2 cellular contexts compared by ENCODE assay signal in the genomic region with DNA sequence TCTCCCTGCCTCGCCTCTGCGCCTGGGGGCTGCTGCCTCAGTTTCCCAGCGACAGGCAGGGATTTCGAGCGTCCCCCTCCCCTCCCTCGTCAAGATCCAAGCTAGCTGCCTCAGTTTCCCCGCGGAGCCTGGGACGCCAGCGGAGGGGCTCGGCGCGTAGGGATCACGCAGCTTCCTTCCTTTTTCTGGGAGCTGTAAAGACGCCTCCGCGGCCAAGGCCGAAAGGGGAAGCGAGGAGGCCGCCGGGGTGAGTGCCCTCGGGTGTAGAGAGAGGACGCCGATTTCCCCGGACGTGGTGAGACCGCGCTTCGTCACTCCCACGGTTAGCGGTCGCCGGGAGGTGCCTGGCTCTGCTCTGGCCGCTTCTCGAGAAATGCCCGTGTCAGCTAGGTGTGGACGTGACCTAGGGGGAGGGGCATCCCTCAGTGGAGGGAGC.
TF ChIP-seq lines count a peak whose summit lies in the region.

No MANE protein-coding gene starts in this region.

TF ChIP-seq in A549, 52 proteins besides CTCF, POLR2A, EP300 and RAD21 (continued from another document):
- TF ChIP-seq, protein P1, sequence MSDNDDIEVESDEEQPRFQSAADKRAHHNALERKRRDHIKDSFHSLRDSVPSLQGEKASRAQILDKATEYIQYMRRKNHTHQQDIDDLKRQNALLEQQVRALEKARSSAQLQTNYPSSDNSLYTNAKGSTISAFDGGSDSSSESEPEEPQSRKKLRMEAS (IDR thresholded peaks at IDR 0.05): no peak
- TF ChIP-seq CEBPB (IDR thresholded peaks at IDR 0.05): no peak
- no peak for TF ChIP-seq HDAC2 (IDR thresholded peaks at IDR 0.05)
- no peak for TF ChIP-seq MAZ (IDR thresholded peaks at IDR 0.05; ENCODE audit: borderline replicate concordance, low read depth, low read length)
- TF ChIP-seq EHMT2 (IDR thresholded peaks at IDR 0.05; ENCODE audit: low read depth): no peak
- TF ChIP-seq MAFK (IDR thresholded peaks at IDR 0.05; ENCODE audit: partially characterized antibody): no peak
- TF ChIP-seq ZFP36 (IDR thresholded peaks at IDR 0.05; ENCODE audit: borderline replicate concordance, partially characterized antibody): no peak
- TF ChIP-seq, protein P2, sequence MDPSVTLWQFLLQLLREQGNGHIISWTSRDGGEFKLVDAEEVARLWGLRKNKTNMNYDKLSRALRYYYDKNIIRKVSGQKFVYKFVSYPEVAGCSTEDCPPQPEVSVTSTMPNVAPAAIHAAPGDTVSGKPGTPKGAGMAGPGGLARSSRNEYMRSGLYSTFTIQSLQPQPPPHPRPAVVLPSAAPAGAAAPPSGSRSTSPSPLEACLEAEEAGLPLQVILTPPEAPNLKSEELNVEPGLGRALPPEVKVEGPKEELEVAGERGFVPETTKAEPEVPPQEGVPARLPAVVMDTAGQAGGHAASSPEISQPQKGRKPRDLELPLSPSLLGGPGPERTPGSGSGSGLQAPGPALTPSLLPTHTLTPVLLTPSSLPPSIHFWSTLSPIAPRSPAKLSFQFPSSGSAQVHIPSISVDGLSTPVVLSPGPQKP (IDR thresholded peaks at IDR 0.05; ENCODE audit: low read depth, low read length): no peak
- no peak for TF ChIP-seq HOXA7 (CRISPR knock-in tag; IDR thresholded peaks at IDR 0.05)
- no peak for TF ChIP-seq NFE2L2 (conservative IDR thresholded peaks at IDR 0.05; ENCODE audit: low read length)
- no peak for TF ChIP-seq HOXB5 (CRISPR knock-in tag; IDR thresholded peaks at IDR 0.05)
- no peak for TF ChIP-seq BHLHE40 (IDR thresholded peaks at IDR 0.05; ENCODE audit: low read depth, low read length)
- TF ChIP-seq RARB (CRISPR knock-in tag; IDR thresholded peaks at IDR 0.05): no peak
- no peak for TF ChIP-seq KDM5A (IDR thresholded peaks at IDR 0.05)
- TF ChIP-seq, protein P3, sequence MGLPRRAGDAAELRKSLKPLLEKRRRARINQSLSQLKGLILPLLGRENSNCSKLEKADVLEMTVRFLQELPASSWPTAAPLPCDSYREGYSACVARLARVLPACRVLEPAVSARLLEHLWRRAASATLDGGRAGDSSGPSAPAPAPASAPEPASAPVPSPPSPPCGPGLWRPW (IDR thresholded peaks at IDR 0.05): no peak
- TF ChIP-seq MYC (IDR thresholded peaks at IDR 0.05; ENCODE audit: borderline replicate concordance, low read length): no peak

TF ChIP-seq in neural cell, 6 proteins besides CTCF, POLR2A, EP300 and RAD21 (continued from another document):
- TF ChIP-seq, protein P4, sequence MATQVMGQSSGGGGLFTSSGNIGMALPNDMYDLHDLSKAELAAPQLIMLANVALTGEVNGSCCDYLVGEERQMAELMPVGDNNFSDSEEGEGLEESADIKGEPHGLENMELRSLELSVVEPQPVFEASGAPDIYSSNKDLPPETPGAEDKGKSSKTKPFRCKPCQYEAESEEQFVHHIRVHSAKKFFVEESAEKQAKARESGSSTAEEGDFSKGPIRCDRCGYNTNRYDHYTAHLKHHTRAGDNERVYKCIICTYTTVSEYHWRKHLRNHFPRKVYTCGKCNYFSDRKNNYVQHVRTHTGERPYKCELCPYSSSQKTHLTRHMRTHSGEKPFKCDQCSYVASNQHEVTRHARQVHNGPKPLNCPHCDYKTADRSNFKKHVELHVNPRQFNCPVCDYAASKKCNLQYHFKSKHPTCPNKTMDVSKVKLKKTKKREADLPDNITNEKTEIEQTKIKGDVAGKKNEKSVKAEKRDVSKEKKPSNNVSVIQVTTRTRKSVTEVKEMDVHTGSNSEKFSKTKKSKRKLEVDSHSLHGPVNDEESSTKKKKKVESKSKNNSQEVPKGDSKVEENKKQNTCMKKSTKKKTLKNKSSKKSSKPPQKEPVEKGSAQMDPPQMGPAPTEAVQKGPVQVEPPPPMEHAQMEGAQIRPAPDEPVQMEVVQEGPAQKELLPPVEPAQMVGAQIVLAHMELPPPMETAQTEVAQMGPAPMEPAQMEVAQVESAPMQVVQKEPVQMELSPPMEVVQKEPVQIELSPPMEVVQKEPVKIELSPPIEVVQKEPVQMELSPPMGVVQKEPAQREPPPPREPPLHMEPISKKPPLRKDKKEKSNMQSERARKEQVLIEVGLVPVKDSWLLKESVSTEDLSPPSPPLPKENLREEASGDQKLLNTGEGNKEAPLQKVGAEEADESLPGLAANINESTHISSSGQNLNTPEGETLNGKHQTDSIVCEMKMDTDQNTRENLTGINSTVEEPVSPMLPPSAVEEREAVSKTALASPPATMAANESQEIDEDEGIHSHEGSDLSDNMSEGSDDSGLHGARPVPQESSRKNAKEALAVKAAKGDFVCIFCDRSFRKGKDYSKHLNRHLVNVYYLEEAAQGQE (IDR thresholded peaks at IDR 0.05; ENCODE audit: borderline replicate concordance): no peak
- no peak for TF ChIP-seq TAF1 (IDR thresholded peaks at IDR 0.05; ENCODE audit: low read depth)
- no peak for TF ChIP-seq EZH2 (IDR thresholded peaks at IDR 0.05; ENCODE audit: borderline replicate concordance, insufficient read depth, low read length, poor library complexity, severe bottlenecking)
- TF ChIP-seq MXI1 (conservative IDR thresholded peaks at IDR 0.05; ENCODE audit: poor library complexity, severe bottlenecking): no peak
TF ChIP-seq in neural cell: peak in this region for 0.
